ENCODE assay signal across 21 cellular contexts in genomic region chr6:131400782-131401496, GRCh38.
DNase-seq lines count a peak whose midpoint lies in the region; ATAC-seq, FAIRE-seq and TF ChIP-seq lines count a peak whose summit lies in the region.
"Had no signal": no experiment of that assay in that cellular context is flagged by ENCODE, and none has a peak within 500 bp of the region (broad histone marks: within the 10 kb centered on the region; RNA-seq: fewer than 3 reads in every experiment).

No MANE protein-coding gene starts in this region.

- H4K20me1 ChIP-seq in SK-N-SH (ENCODE audit: insufficient read depth): no peaks in the 10 kb centered on the region
- H4K20me1 ChIP-seq in K562 (replicated peaks; ENCODE audit: control insufficient read depth, insufficient read depth, low read length): no peaks in the 10 kb centered on the region

- WGBS in SK-N-SH (ENCODE audit: low lambda C conversion rate): 28% methylated on average over 2 of the region's 2 CpGs
- WGBS in K562 (ENCODE audit: insufficient coverage, low coverage, missing lambda C conversion rate): 0% methylated on average over 2 of the region's 2 CpGs

- H3K9me3 ChIP-seq in SK-N-SH: no peaks in the 10 kb centered on the region; the same call in 1 of the 2 replicates
- H3K9me3 ChIP-seq in K562 (replicated peaks; ENCODE audit: control insufficient read depth, insufficient read depth, low read depth, low read length): no peaks in the 10 kb centered on the region
- H3K9me3 ChIP-seq in skeletal muscle satellite cell (replicated peaks; ENCODE audit: low read length): peaks cover 3% of the 10 kb centered on the region
- H3K9me3 ChIP-seq in HAP-1: no peaks in the 10 kb centered on the region
- H3K9me3 ChIP-seq: Caco-2, psoas muscle had no signal

- ATAC-seq in SK-N-SH treated with all-trans-retinoic acid at 6 μM for 48 hours (no peak), K562 (no peak)
- ATAC-seq: left colon; psoas muscle; stimulated activated naive CD8-positive, alpha-beta T cell treated with anti-CD3 and anti-CD28 coated beads, Interleukin-15, amount 100 ng/mL, for 72 hours had no signal

- no peaks in the 10 kb centered on the region for H3K9me1 ChIP-seq in K562 (ENCODE audit: control insufficient read depth, insufficient read depth, low read length)

- no peak for TF ChIP-seq POLR2A in K562 (conservative IDR thresholded peaks at IDR 0.05)

- POLR2A ChIA-PET in SK-N-SH (lab: Yijun Ruan, JAX) (no interaction called here), K562 (lab: Yijun Ruan, JAX) (no interaction called here)

- peak overlapping the region in 1 of 2 experiments; percentile 82; a peak in 2 of 4 replicates for H3K27ac ChIP-seq in SK-N-SH (ENCODE audit: low read depth in 2 of 2, low read length in 1 of 2)
- no peak overlapping the region for H3K27ac ChIP-seq in K562 (ENCODE audit: extremely low read depth, low read depth, low read length)
- H3K27ac ChIP-seq: psoas muscle, tibial nerve had no signal

- DNase-seq in SK-N-SH: no peak
- DNase-seq in MV-4-11 (lab: John Stamatoyannopoulos, UW): peak; percentile 49
- DNase-seq in K562 (ENCODE audit: extremely low read depth in 1 of 4, low spot score in 3 of 4): no peak
- DNase-seq in ureter (ENCODE audit: low spot score): no peak
- DNase-seq in cortex of kidney (lab: John Stamatoyannopoulos, UW): no peak
- no peak for DNase-seq in HAP-1 (ENCODE audit: low spot score in 2 of 2)
- DNase-seq: 8988T; activated CD4-positive, alpha-beta memory T cell treated with anti-CD3 and anti-CD28 coated beads for 36 hours; Caco-2; endodermal cell; left colon; NCI-H1930; NCI-H345; nephron progenitor cell; psoas muscle; stimulated activated CD4-positive, alpha-beta T cell treated with anti-CD3 and anti-CD28 coated beads, Interleukin-4, amount 100 ng/mL, for 4 hours; stimulated activated naive CD8-positive, alpha-beta T cell treated with anti-CD3 and anti-CD28 coated beads, Interleukin-15, amount 100 ng/mL, for 72 hours had no signal

- TF ChIP-seq EP300 in SK-N-SH (IDR thresholded peaks at IDR 0.05; ENCODE audit: borderline replicate concordance in 1 of 2, low read depth in 1 of 2, low read length in 1 of 2) (no peak), K562 (IDR thresholded peaks at IDR 0.05; ENCODE audit: low read length) (no peak)

- no peaks in the 10 kb centered on the region for H3K79me2 ChIP-seq in SK-N-SH (ENCODE audit: insufficient read depth)
- H3K79me2 ChIP-seq in K562 (ENCODE audit: control insufficient read depth, insufficient read depth, low read length): no peaks in the 10 kb centered on the region

- CTCF ChIA-PET in SK-N-SH (lab: Yijun Ruan, JAX): no interaction called here
- CTCF ChIA-PET in K562 (lab: Yijun Ruan, JAX; ENCODE audit: low intra/inter-chr PET ratio): no interaction called here

- H2AFZ ChIP-seq in SK-N-SH (ENCODE audit: low read depth) (no peak overlapping the region; the same call in 1 of the 2 replicates), K562 (ENCODE audit: low read depth, low read length) (no peak overlapping the region)

- H3K27me3 ChIP-seq in SK-N-SH (ENCODE audit: insufficient read depth): no peaks in the 10 kb centered on the region
- H3K27me3 ChIP-seq in K562 (ENCODE audit: control insufficient read depth in 2 of 2, insufficient read depth in 2 of 2, low read length in 2 of 2): no peaks in the 10 kb centered on the region
- H3K27me3 ChIP-seq in skeletal muscle satellite cell (ENCODE audit: control insufficient read depth, insufficient read depth, low read length): no peaks in the 10 kb centered on the region
- no peaks in the 10 kb centered on the region for H3K27me3 ChIP-seq in HAP-1 (ENCODE audit: low read depth)
- H3K27me3 ChIP-seq: tibial nerve had no signal

- no TSS peak for BruUV-seq in K562 (replicated peaks; lab: Mats Ljungman, UMichigan)

- H3F3A ChIP-seq in SK-N-SH (replicated peaks; ENCODE audit: insufficient read depth): peaks cover 15% of the 10 kb centered on the region

- H3K4me1 ChIP-seq in SK-N-SH (ENCODE audit: control insufficient read depth in 1 of 2, insufficient read depth in 2 of 2, low read depth in 1 of 2, low read length in 1 of 2) (peaks cover 0 to 6% of the 10 kb centered on the region in 2 experiments; a peak in 1 of 4 replicates), K562 (replicated peaks in 1 of 2; ENCODE audit: control insufficient read depth in 2 of 2, insufficient read depth in 2 of 2, low read length in 2 of 2) (no peaks in the 10 kb centered on the region), skeletal muscle satellite cell (ENCODE audit: control insufficient read depth, insufficient read depth, low read length) (peaks cover 15% of the 10 kb centered on the region), HAP-1 (peaks cover 8% of the 10 kb centered on the region; the same call in 1 of the 2 replicates)
- H3K4me1 ChIP-seq: Caco-2, psoas muscle, tibial nerve had no signal

- intact Hi-C loops in K562 (cut with micrococcal nuclease): no loop called here

- TF ChIP-seq CTCF in SK-N-SH (IDR thresholded peaks at IDR 0.05): no peak
- TF ChIP-seq CTCF in K562 (IDR thresholded peaks at IDR 0.05 in 2 of 3, conservative IDR thresholded peaks at IDR 0.05 in 1 of 3; ENCODE audit: insufficient read depth in 2 of 3, low read depth in 1 of 3, low read length in 3 of 3): no peak

- H3K36me3 ChIP-seq in SK-N-SH (replicated peaks in 1 of 2; ENCODE audit: control insufficient read depth in 1 of 2, insufficient read depth in 2 of 2, low read length in 1 of 2): no peaks in the 10 kb centered on the region
- H3K36me3 ChIP-seq in K562 (ENCODE audit: control insufficient read depth, insufficient read depth, low read length): no peaks in the 10 kb centered on the region
- H3K36me3 ChIP-seq in skeletal muscle satellite cell (ENCODE audit: insufficient read depth, low read length): no peaks in the 10 kb centered on the region
- no peaks in the 10 kb centered on the region for H3K36me3 ChIP-seq in HAP-1 (replicated peaks)
- H3K36me3 ChIP-seq: tibial nerve had no signal

- FAIRE-seq in K562 (lab: Jason Lieb, UNC): no peak
- FAIRE-seq: colon had no signal

- H3K4me2 ChIP-seq in SK-N-SH (0 out of 2 replicates have a peak overlapping the region, but pooled peaks have one; percentile 54), K562 (ENCODE audit: insufficient read depth, low read length) (no peak overlapping the region), skeletal muscle satellite cell (ENCODE audit: low read length) (peak overlapping the region; percentile 35)

- TF ChIP-seq RAD21 in SK-N-SH (IDR thresholded peaks at IDR 0.05; ENCODE audit: low read length) (no peak), K562 (CRISPR knock-in tag; conservative IDR thresholded peaks at IDR 0.05 in 1 of 2, IDR thresholded peaks at IDR 0.05 in 1 of 2) (no peak)

- H3K9me2 ChIP-seq in SK-N-SH: no peaks in the 10 kb centered on the region

- H3K4me3 ChIP-seq in SK-N-SH (ENCODE audit: low read depth in 2 of 2, low read length in 1 of 2) (no peak overlapping the region), K562 (no peak overlapping the region), skeletal muscle satellite cell (ENCODE audit: low read length) (no peak overlapping the region), HAP-1 (no peak overlapping the region)
- H3K4me3 ChIP-seq: psoas muscle, tibial nerve had no signal

- H3K9ac ChIP-seq in SK-N-SH (no peak overlapping the region), K562 (ENCODE audit: insufficient read depth in 1 of 2, low read depth in 2 of 2, low read length in 2 of 2) (no peak overlapping the region), skeletal muscle satellite cell (ENCODE audit: low read depth, low read length) (no peak overlapping the region)

- in situ Hi-C loops in K562 (cut with MboI): no loop called here
- in situ Hi-C loops in HAP-1 (cut with MboI; ENCODE audit: low sequenced_read_pairs): no loop called here

TF ChIP-seq in SK-N-SH, 30 proteins besides CTCF, POLR2A, EP300 and RAD21 (continues in another document):
- no peak for TF ChIP-seq RCOR1 (IDR thresholded peaks at IDR 0.05; ENCODE audit: low read length)
- no peak for TF ChIP-seq PBX3 (IDR thresholded peaks at IDR 0.05)
- no peak for TF ChIP-seq GATA2 (CRISPR knock-in tag; IDR thresholded peaks at IDR 0.05)
- TF ChIP-seq SIN3A (IDR thresholded peaks at IDR 0.05; ENCODE audit: borderline replicate concordance, low read depth, low read length): no peak

TF ChIP-seq in SK-N-SH treated with all-trans-retinoic acid at 6 μM for 48 hours, 23 proteins besides CTCF, POLR2A, EP300 and RAD21 (continues in another document):
- TF ChIP-seq CSDC2 (CRISPR knock-in tag; IDR thresholded peaks at IDR 0.05): no peak
- TF ChIP-seq ZNF70 (CRISPR knock-in tag; IDR thresholded peaks at IDR 0.05): no peak
- TF ChIP-seq ESRRG (CRISPR knock-in tag; IDR thresholded peaks at IDR 0.05): no peak
- TF ChIP-seq RARB (CRISPR knock-in tag; IDR thresholded peaks at IDR 0.05): no peak
- no peak for TF ChIP-seq BACH2 (CRISPR knock-in tag; IDR thresholded peaks at IDR 0.05; ENCODE audit: borderline replicate concordance)
- TF ChIP-seq OSR1 (CRISPR knock-in tag; IDR thresholded peaks at IDR 0.05): no peak
- TF ChIP-seq PPARA (CRISPR knock-in tag; IDR thresholded peaks at IDR 0.05; ENCODE audit: borderline replicate concordance): no peak
- TF ChIP-seq GLIS3 (CRISPR knock-in tag; IDR thresholded peaks at IDR 0.05): no peak

TF ChIP-seq in K562, 482 proteins besides CTCF, POLR2A, EP300 and RAD21 (continues in another document):
- TF ChIP-seq HEY1 (CRISPR knock-in tag; IDR thresholded peaks at IDR 0.05; ENCODE audit: borderline replicate concordance): no peak
- no peak for TF ChIP-seq GTF2B (IDR thresholded peaks at IDR 0.05; ENCODE audit: extremely low read depth, insufficient read length)
- peak; percentile 74 for TF ChIP-seq SPI1 (IDR thresholded peaks at IDR 0.05; ENCODE audit: borderline replicate concordance, low read depth, low read length)
- TF ChIP-seq HIVEP1 (CRISPR knock-in tag; IDR thresholded peaks at IDR 0.05): no peak
